Comparison of ENCODE assay signal across 8 cellular contexts in genomic region chr7:102497308-102497707, GRCh38. TPM values are rescaled to one million over a fixed set of nuclear protein-coding genes. Genes with fewer than 3 reads are reported as not detected.
DNase-seq lines count a peak whose midpoint lies in the region; ATAC-seq and TF ChIP-seq lines count a peak whose summit lies in the region.
"Not testable (repeated sequence)": the region's sequence is repeated elsewhere in the genome, so short reads cannot be mapped to it uniquely, and the experiment has no call there.
"Had no signal": no experiment of that assay in that cellular context is flagged by ENCODE, and none has a peak within 500 bp of the region (broad histone marks: within the 10 kb centered on the region; RNA-seq: fewer than 3 reads in every experiment).

No MANE protein-coding gene starts in this region.

- H3K27me3 ChIP-seq in adrenal gland; heart left ventricle; right cardiac atrium (ENCODE audit: control insufficient read depth, insufficient read depth); right lobe of liver; psoas muscle (ENCODE audit: insufficient read depth in 3 of 3, low read length in 2 of 3); upper lobe of right lung: not testable (repeated sequence)

- not testable (repeated sequence) for H3K36me3 ChIP-seq in adrenal gland (replicated peaks in 1 of 2); heart left ventricle; right lobe of liver; psoas muscle (ENCODE audit: insufficient read depth in 1 of 2, low read depth in 1 of 2); upper lobe of right lung

- DNase-seq in activated CD4-positive, CD25-positive, alpha-beta regulatory T cell treated with anti-CD3 and anti-CD28 coated beads, Interleukin-2, amount 50 U/mL, for 72 hours = peak; percentile 29
- DNase-seq in adrenal gland (peak in 4 of 7 donors; percentile 5 to 46 (median 14)), heart left ventricle (peak in 3 of 5 donors; percentile 19 to 65 (median 32)), right cardiac atrium (peak in 2 of 3 donors; percentile 52 to 63), right lobe of liver (peak in 2 of 3 donors; percentile 41 to 55), psoas muscle (peak; percentile 4 to 37), upper lobe of right lung (peak; percentile 65)

- intact Hi-C loops in adrenal gland (cut with DNase I); heart left ventricle (cut with DNase I); right cardiac atrium (cut with DNase I); right lobe of liver (cut with DNase I); psoas muscle (cut with DNase I); upper lobe of right lung (cut with DNase I): not testable (repeated sequence)

- TF ChIP-seq POLR2A in adrenal gland (IDR thresholded peaks at IDR 0.05); heart left ventricle (IDR thresholded peaks at IDR 0.05); right lobe of liver (IDR thresholded peaks at IDR 0.05): not testable (repeated sequence)

- not testable (repeated sequence) for H3K9me3 ChIP-seq in adrenal gland (replicated peaks in 1 of 3); heart left ventricle; right cardiac atrium (ENCODE audit: control insufficient read depth, low read length); right lobe of liver; psoas muscle; upper lobe of right lung

- not testable (repeated sequence) for ATAC-seq in heart left ventricle, right cardiac atrium, psoas muscle, upper lobe of right lung
- ATAC-seq in right lobe of liver = peak; percentile 25 to 49 (median 35)

- H3K4me1 ChIP-seq in adrenal gland (replicated peaks in 1 of 2); heart left ventricle; right cardiac atrium (ENCODE audit: control insufficient read depth, insufficient read depth, low read length); right lobe of liver; psoas muscle; upper lobe of right lung: not testable (repeated sequence)

- H3K27ac ChIP-seq in adrenal gland; heart left ventricle; right cardiac atrium (ENCODE audit: low read length); right lobe of liver; psoas muscle; upper lobe of right lung: not testable (repeated sequence)

- not testable (repeated sequence) for TF ChIP-seq CTCF in adrenal gland (IDR thresholded peaks at IDR 0.05); heart left ventricle (IDR thresholded peaks at IDR 0.05); right lobe of liver (IDR thresholded peaks at IDR 0.05); psoas muscle (IDR thresholded peaks at IDR 0.05); upper lobe of right lung (IDR thresholded peaks at IDR 0.05)

- 63 to 65% methylated on average over 1 of the region's 5 CpGs; no CpG with 5 or more reads in 2 of the 4 donors for WGBS in adrenal gland, 4 donors
- 76 to 94% methylated on average over 1 of the region's 5 CpGs; no CpG with 5 or more reads in 2 of the 4 donors for WGBS in heart left ventricle, 4 donors
- WGBS in right cardiac atrium = 77% methylated on average over 1 of the region's 5 CpGs
- no CpG with 5 or more reads among the region's 5 CpGs for WGBS in right lobe of liver (ENCODE audit: insufficient coverage, low coverage, low lambda C conversion rate, missing lambda C conversion rate)
- WGBS in psoas muscle, 3 donors = 73 to 100% (median 82%) methylated on average over 1 of the region's 5 CpGs

- not testable (repeated sequence) for H3K4me3 ChIP-seq in adrenal gland; heart left ventricle; right cardiac atrium (ENCODE audit: low read length); right lobe of liver; psoas muscle; upper lobe of right lung

RNA-seq across cellular contexts. Expression of gene POLR2J, which starts 18.6 kb away (rescaled TPM):
- total RNA-seq in adrenal gland (10 to 100 TPM; 15.0 to 63.5 (median 52.5) TPM), heart left ventricle (10 to 100 TPM; 34.4 to 72.9 (median 47.4) TPM), right cardiac atrium (10 to 100 TPM; 51.0 to 63.0 (median 58.8) TPM), right lobe of liver (10 to 100 TPM; 18.8 to 27.1 (median 20.3) TPM), psoas muscle (100 to 1,000 TPM in 1 of 4 donors, 10 to 100 TPM in 3; 55.9 to 101 (median 68.2) TPM), upper lobe of right lung (35.0 TPM)
- polyA plus RNA-seq in adrenal gland (100 to 1,000 TPM in 2 of 3 donors, 10 to 100 TPM in 1; 75.8 to 295 (median 172) TPM), heart left ventricle (100 to 1,000 TPM in 1 of 2 donors, 10 to 100 TPM in 1; 86.3 to 227 TPM), right cardiac atrium (176 TPM), psoas muscle (100 to 1,000 TPM; 115 to 229 (median 166) TPM)

RNA-seq across cellular contexts. Expression of gene RASA4B, which starts 20.3 kb away (rescaled TPM):
- 10 to 100 TPM; 12.1 to 40.5 (median 24.6) TPM for total RNA-seq in adrenal gland
- 100 to 1,000 TPM in 1 of 3 donors, 10 to 100 TPM in 1, 1 to 10 TPM in 1; 1.9 to 150 (median 66.8) TPM for polyA plus RNA-seq in adrenal gland
- 10 to 100 TPM in 2 of 9 donors, 1 to 10 TPM in 7; 3.3 to 28.1 (median 7.1) TPM for total RNA-seq in heart left ventricle
- 1 to 10 TPM; 2.7 to 3.2 TPM for polyA plus RNA-seq in heart left ventricle
- 10 to 100 TPM in 2 of 4 donors, 1 to 10 TPM in 2; 3.8 to 12.8 (median 9.4) TPM for total RNA-seq in right cardiac atrium
- polyA plus RNA-seq in right cardiac atrium = 5.8 TPM
- total RNA-seq in right lobe of liver = 1 to 10 TPM; 1.1 to 3.4 (median 2.7) TPM
- 100 to 1,000 TPM in 1 of 4 donors, 10 to 100 TPM in 3; 85.1 to 139 (median 88.8) TPM for total RNA-seq in psoas muscle
- 100 to 1,000 TPM in 1 of 3 donors, 10 to 100 TPM in 2; 29.5 to 116 (median 49.0) TPM for polyA plus RNA-seq in psoas muscle
- total RNA-seq in upper lobe of right lung = 30.0 TPM
- total RNA-seq: Daoy had no signal

RNA-seq across cellular contexts. Expression of gene LRWD1, which starts 32.5 kb away (rescaled TPM):
- total RNA-seq in adrenal gland (10 to 100 TPM; 13.0 to 48.9 (median 25.1) TPM), heart left ventricle (10 to 100 TPM in 4 of 9 donors, 1 to 10 TPM in 5; 7.6 to 24.9 (median 9.7) TPM), right cardiac atrium (10 to 100 TPM in 3 of 4 donors, 1 to 10 TPM in 1; 9.7 to 14.2 (median 11.0) TPM), right lobe of liver (10 to 100 TPM in 4 of 6 experiments, 1 to 10 TPM in 2; 8.3 to 15.5 (median 12.9) TPM), psoas muscle (10 to 100 TPM; 10.4 to 15.6 (median 12.5) TPM), upper lobe of right lung (15.7 TPM)
- polyA plus RNA-seq in adrenal gland (10 to 100 TPM in 2 of 3 donors, 1 to 10 TPM in 1; 7.3 to 24.5 (median 22.9) TPM), heart left ventricle (10 to 100 TPM in 1 of 2 donors, 1 to 10 TPM in 1; 4.7 to 26.4 TPM), right cardiac atrium (8.5 TPM), psoas muscle (10 to 100 TPM; 19.6 to 40.9 (median 27.2) TPM)

RNA-seq across cellular contexts. Expression of gene ALKBH4, which starts 32.6 kb away (rescaled TPM):
- total RNA-seq in adrenal gland (10 to 100 TPM; 12.1 to 37.4 (median 12.8) TPM), heart left ventricle (10 to 100 TPM in 2 of 9 donors, 1 to 10 TPM in 7; 4.9 to 19.4 (median 6.5) TPM), right cardiac atrium (1 to 10 TPM; 7.6 to 9.2 (median 8.3) TPM), right lobe of liver (10 to 100 TPM in 1 of 6 experiments, 1 to 10 TPM in 5; 3.7 to 11.7 (median 5.6) TPM), psoas muscle (1 to 10 TPM; 2.7 to 8.2 (median 6.5) TPM), upper lobe of right lung (7.4 TPM)
- polyA plus RNA-seq in adrenal gland (1 to 10 TPM; 6.0 to 9.2 (median 9.1) TPM), heart left ventricle (1 to 10 TPM; 6.8 to 7.9 TPM), right cardiac atrium (7.3 TPM), psoas muscle (10 to 100 TPM in 1 of 3 donors, 1 to 10 TPM in 2; 8.4 to 11.1 (median 8.6) TPM)

RNA-seq across cellular contexts. Expression of gene UPK3BL2, which starts 46.2 kb away (rescaled TPM):
- 10 to 100 TPM in 1 of 8 donors, 1 to 10 TPM in 5, under 1 TPM in 2; 0.41 to 13.9 (median 3.4) TPM for total RNA-seq in adrenal gland
- polyA plus RNA-seq in adrenal gland = 10 to 100 TPM in 2 of 3 donors, 1 to 10 TPM in 1; 2.4 to 62.9 (median 17.8) TPM
- total RNA-seq in heart left ventricle = 10 to 100 TPM in 2 of 9 donors, 1 to 10 TPM in 7; 1.9 to 20.6 (median 5.7) TPM
- 1 to 10 TPM; 1.2 to 5.8 TPM for polyA plus RNA-seq in heart left ventricle
- 1 to 10 TPM; 3.4 to 8.3 (median 7.2) TPM for total RNA-seq in right cardiac atrium
- 2.7 TPM for polyA plus RNA-seq in right cardiac atrium
- 10 to 100 TPM in 2 of 6 experiments, 1 to 10 TPM in 2, under 1 TPM in 1, not detected in 1; 0.43 to 10.8 (median 7.9) TPM for total RNA-seq in right lobe of liver
- 10 to 100 TPM in 1 of 4 donors, 1 to 10 TPM in 3; 1.7 to 11.1 (median 4.3) TPM for total RNA-seq in psoas muscle
- polyA plus RNA-seq in psoas muscle = 1 to 10 TPM in 2 of 3 donors, under 1 TPM in 1; 0.88 to 6.2 (median 2.4) TPM
- 19.3 TPM for total RNA-seq in upper lobe of right lung

Comparison
In these comparisons a context has a peak if more than half of its experiments do, and no peak if none do; other contexts are left out.
1. DNase-seq: peak in every context shown above with its lines; median percentile 65 in upper lobe of right lung; 58 in right cardiac atrium; 48 in right lobe of liver; 32 in heart left ventricle; 29 in activated CD4-positive, CD25-positive, alpha-beta regulatory T cell treated with anti-CD3 and anti-CD28 coated beads, Interleukin-2, amount 50 U/mL, for 72 hours; 20 in psoas muscle; 14 in adrenal gland.